9 cellular contexts compared by ENCODE assay signal in the genomic region with DNA sequence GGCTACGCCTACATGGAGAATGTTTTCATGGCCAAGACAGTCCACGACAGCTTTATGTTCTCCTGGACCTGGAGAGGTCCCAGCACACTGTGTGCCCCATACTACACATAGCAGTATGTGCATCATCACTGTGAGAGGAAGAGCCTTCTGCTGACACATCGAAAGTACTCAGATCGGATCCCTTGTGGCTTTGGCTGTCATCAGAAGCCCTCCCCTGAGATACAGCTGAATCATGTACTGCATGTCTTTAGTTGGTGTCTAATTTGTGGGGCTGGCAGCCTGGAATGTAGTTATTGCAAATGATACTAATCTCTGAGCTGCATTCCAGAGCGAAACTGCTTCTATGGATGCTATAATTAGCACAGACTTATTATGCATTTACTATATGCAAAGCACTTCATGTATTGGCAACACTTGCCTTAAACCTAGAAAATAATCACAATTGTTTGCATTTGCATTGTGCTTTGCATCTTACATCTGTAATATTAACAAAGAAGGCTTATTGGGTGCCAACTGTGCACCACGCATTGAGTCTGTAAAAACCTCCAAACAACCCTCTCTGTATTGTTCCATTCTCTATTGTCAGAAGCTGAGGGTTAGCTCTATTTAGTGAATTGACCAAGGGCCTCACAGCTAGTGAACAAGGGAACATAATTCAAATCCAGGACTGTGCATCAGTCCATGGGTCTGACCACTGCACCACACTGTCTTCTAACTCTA.
DNase-seq lines count a peak whose midpoint lies in the region; ATAC-seq and TF ChIP-seq lines count a peak whose summit lies in the region.
"Had no signal": no experiment of that assay in that cellular context is flagged by ENCODE, and none has a peak within 500 bp of the region (broad histone marks: within the 10 kb centered on the region; RNA-seq: fewer than 3 reads in every experiment).

No MANE protein-coding gene starts in this region.

- POLR2A ChIA-PET in Caco-2 (lab: Charles Lee): no interaction called here

- H3K9me3 Mint-ChIP-seq in Caco-2 (ENCODE audit: unreplicated experiment): no peaks in the 10 kb centered on the region

- no TSS peak for BruUV-seq in Caco-2 (replicated peaks; lab: Mats Ljungman, UMichigan)

- intact Hi-C loops in Caco-2 (cut with micrococcal nuclease; ENCODE audit: unreplicated experiment): no loop called here

- H3K27me3 Mint-ChIP-seq in Caco-2 (ENCODE audit: insufficient read depth, unreplicated experiment): no peaks in the 10 kb centered on the region

- H3K36me3 ChIP-seq in Caco-2 (ENCODE audit: control insufficient read depth, insufficient read depth, low read length): no peaks in the 10 kb centered on the region

- no peak for TF ChIP-seq CTCF in Caco-2 (IDR thresholded peaks at IDR 0.05; ENCODE audit: insufficient read depth in 1 of 2, low read depth in 1 of 2, low read length in 1 of 2, severe bottlenecking in 1 of 2, unreplicated experiment in 1 of 2)

- peak; percentile 83 for ATAC-seq in GM21529 (IDR thresholded peaks at IDR 0.05; ENCODE audit: unreplicated experiment)

- CTCF ChIA-PET in Caco-2 (lab: Charles Lee): interaction anchor here (0.7 kb wide), 1 partner anchor 106 kb away, joined by 3 read pairs; no protein-coding TSS in a partner anchor

- no peaks in the 10 kb centered on the region for H3K36me3 Mint-ChIP-seq in Caco-2 (ENCODE audit: insufficient read depth, unreplicated experiment)

- no peak overlapping the region for H3K27ac Mint-ChIP-seq in Caco-2 (ENCODE audit: unreplicated experiment)

- H3K4me1 ChIP-seq in Caco-2: peaks cover 5% of the 10 kb centered on the region; the same call in 1 of the 2 replicates

- H3K4me3 Mint-ChIP-seq in Caco-2 (ENCODE audit: unreplicated experiment): no peak overlapping the region

- H3K27me3 ChIP-seq in Caco-2 (replicated peaks; ENCODE audit: control insufficient read depth, insufficient read depth, low read length): no peaks in the 10 kb centered on the region

- no peaks in the 10 kb centered on the region for H3K9me3 ChIP-seq in Caco-2

- peaks cover 16% of the 10 kb centered on the region for H3K4me1 Mint-ChIP-seq in Caco-2 (ENCODE audit: low read depth, unreplicated experiment)

- peak; percentile 95 for DNase-seq in EL
- DNase-seq in KBM-7: peak; percentile 62
- peak; percentile 29 for DNase-seq in activated CD4-positive, alpha-beta T cell treated with anti-CD3 and anti-CD28 coated beads, Interleukin-2, amount 50 U/mL, for 1 hour
- DNase-seq in fibroblast of the conjunctiva (ENCODE audit: low read depth): peak; percentile 60
- peak; percentile 38 to 40 for DNase-seq in stimulated activated CD4-positive, alpha-beta T cell treated with anti-CD3 and anti-CD28 coated beads, Interleukin-12 subunit alpha, Interleukin-12 subunit beta, amount 100 ng/mL, for 24 hours (ENCODE audit: low read depth in 2 of 2)
- no peak for DNase-seq in NCI-H345 (lab: John Stamatoyannopoulos, UW)
- DNase-seq in Caco-2: no peak

- in situ Hi-C loops in KBM-7 (cut with MboI; ENCODE audit: low pct_unique_long_range_greater_than_20kb, low sequenced_read_pairs): no loop called here

- no peak overlapping the region for H3K4me3 ChIP-seq in Caco-2 (ENCODE audit: low read depth, low read length)
- H3K4me3 ChIP-seq: PC-9 had no signal

Comparison
In these comparisons a context has a peak if more than half of its experiments do, and no peak if none do; other contexts are left out.
1. DNase-seq: peak in EL (single experiment), KBM-7 (single experiment), activated CD4-positive, alpha-beta T cell treated with anti-CD3 and anti-CD28 coated beads, Interleukin-2, amount 50 U/mL, for 1 hour (single experiment), fibroblast of the conjunctiva (single experiment) and stimulated activated CD4-positive, alpha-beta T cell treated with anti-CD3 and anti-CD28 coated beads, Interleukin-12 subunit alpha, Interleukin-12 subunit beta, amount 100 ng/mL, for 24 hours (2 of 2); none in NCI-H345 (single experiment) and Caco-2 (0 of 2).